In genomic region chr17:61420128-61420527, GRCh38 we compare ENCODE assay signal across 19 cellular contexts. TPM values are rescaled to one million over a fixed set of nuclear protein-coding genes. Genes with fewer than 3 reads are reported as not detected.
A peak's percentile ranks its signal among the peaks of the same experiment; 100 is the strongest.
DNase-seq lines count a peak whose midpoint lies in the region; ATAC-seq and TF ChIP-seq lines count a peak whose summit lies in the region.
"Had no signal": no experiment of that assay in that cellular context is flagged by ENCODE, and none has a peak within 500 bp of the region (broad histone marks: within the 10 kb centered on the region; RNA-seq: fewer than 3 reads in every experiment).

No MANE protein-coding gene starts in this region.

- H4K20me1 ChIP-seq in neural progenitor cell (ENCODE audit: low read depth), result no peaks in the 10 kb centered on the region
- H4K20me1 ChIP-seq: BLaER1 had no signal

- H3K27me3 ChIP-seq in neural progenitor cell (peaks cover 60% of the 10 kb centered on the region), vagina (no peaks in the 10 kb centered on the region)
- H3K27me3 ChIP-seq: BLaER1 had no signal

- no peak overlapping the region for H3K27ac ChIP-seq in neural progenitor cell
- H3K27ac ChIP-seq in vagina, result no peak overlapping the region
- H3K27ac ChIP-seq: BLaER1 had no signal

- H3K36me3 ChIP-seq in neural progenitor cell (no peaks in the 10 kb centered on the region), vagina (no peaks in the 10 kb centered on the region)
- H3K36me3 ChIP-seq: BLaER1 had no signal

- no peak overlapping the region for H3K4me3 Mint-ChIP-seq in stimulated activated naive CD8-positive, alpha-beta T cell treated with anti-CD3 and anti-CD28 coated beads, Interleukin-15, amount 100 ng/mL, for 72 hours
- H3K4me3 Mint-ChIP-seq in neural progenitor cell, result no peak overlapping the region
- H3K4me3 Mint-ChIP-seq: CD8-positive, alpha-beta memory T cell; H9 had no signal

- no peak overlapping the region for H3K4me3 ChIP-seq in neural progenitor cell
- no peak overlapping the region for H3K4me3 ChIP-seq in vagina
- H3K4me3 ChIP-seq: BLaER1, GM12878 had no signal

- H3F3A ChIP-seq in neural progenitor cell (ENCODE audit: low read depth), result no peaks in the 10 kb centered on the region

- H3K9ac ChIP-seq in neural progenitor cell, result no peak overlapping the region
- H3K9ac ChIP-seq: BLaER1 had no signal

- H2AFZ ChIP-seq in neural progenitor cell (replicated peaks), result peak overlapping the region; percentile 78

- H3K27me3 Mint-ChIP-seq in stimulated activated naive CD8-positive, alpha-beta T cell treated with anti-CD3 and anti-CD28 coated beads, Interleukin-15, amount 100 ng/mL, for 72 hours, result peaks cover 65% of the 10 kb centered on the region
- peaks cover 11% of the 10 kb centered on the region for H3K27me3 Mint-ChIP-seq in neural progenitor cell (ENCODE audit: insufficient read depth, low read depth)

- no peak for TF ChIP-seq CTCF in neural progenitor cell (IDR thresholded peaks at IDR 0.05)
- TF ChIP-seq CTCF in vagina (IDR thresholded peaks at IDR 0.05), result no peak

- H3K36me3 Mint-ChIP-seq in neural progenitor cell, result no peaks in the 10 kb centered on the region
- H3K36me3 Mint-ChIP-seq: CD8-positive, alpha-beta memory T cell had no signal

- no peaks in the 10 kb centered on the region for H3K9me3 ChIP-seq in neural progenitor cell (ENCODE audit: low read depth)
- no peaks in the 10 kb centered on the region for H3K9me3 ChIP-seq in vagina
- H3K9me3 ChIP-seq: BLaER1, Caco-2 had no signal

- no peak for TF ChIP-seq POLR2A in vagina (IDR thresholded peaks at IDR 0.05)

- intact Hi-C loops in vagina (cut with DNase I), result no loop called here

- no peaks in the 10 kb centered on the region for H3K79me2 ChIP-seq in neural progenitor cell (ENCODE audit: low read depth)

- H3K9me3 Mint-ChIP-seq in stimulated activated naive CD8-positive, alpha-beta T cell treated with anti-CD3 and anti-CD28 coated beads, Interleukin-15, amount 100 ng/mL, for 72 hours, result no peaks in the 10 kb centered on the region
- no peaks in the 10 kb centered on the region for H3K9me3 Mint-ChIP-seq in neural progenitor cell
- H3K9me3 Mint-ChIP-seq: H9 had no signal

- DNase-seq in stimulated activated naive CD8-positive, alpha-beta T cell treated with anti-CD3 and anti-CD28 coated beads, Interleukin-15, amount 100 ng/mL, for 72 hours, result no peak
- DNase-seq in stimulated activated naive CD8-positive, alpha-beta T cell treated with anti-CD3 and anti-CD28 coated beads, Interleukin-15, Interleukin-2, amounts not matched to agents 100 U/mL and 50 U/mL, for 24 hours, result no peak
- peak; percentile 6 for DNase-seq in iPS-NIHi7 (ENCODE audit: extremely low spot score)
- DNase-seq in neural progenitor cell (ENCODE audit: low spot score), result no peak
- peak; percentile 52 to 64 for DNase-seq in vagina (ENCODE audit: extremely low spot score in 2 of 2)
- DNase-seq in activated T-cell treated with anti-CD3 and anti-CD28 coated beads, Interleukin-2, amount 50 U/mL, for 48 hours, result no peak
- no peak for DNase-seq in NCI-H2081 treated with DMSO at 0.1 percent for 48 hours (lab: John Stamatoyannopoulos, UW)
- no peak for DNase-seq in inferior parietal cortex (ENCODE audit: extremely low spot score)
- DNase-seq: 8988T; AML-193; Caco-2; CD8-positive, alpha-beta memory T cell; DMS53; GOT3; H9 had no signal

- ATAC-seq in stimulated activated naive CD8-positive, alpha-beta T cell treated with anti-CD3 and anti-CD28 coated beads, Interleukin-15, amount 100 ng/mL, for 72 hours, result no peak
- no peak for ATAC-seq in stimulated activated naive CD8-positive, alpha-beta T cell treated with anti-CD3 and anti-CD28 coated beads, Interleukin-15, Interleukin-2, amounts not matched to agents 100 U/mL and 50 U/mL, for 24 hours
- ATAC-seq: GM12878 had no signal

- no peak overlapping the region for H3K4me2 ChIP-seq in neural progenitor cell
- H3K4me2 ChIP-seq: BLaER1 had no signal

- H3K27ac Mint-ChIP-seq in stimulated activated naive CD8-positive, alpha-beta T cell treated with anti-CD3 and anti-CD28 coated beads, Interleukin-15, amount 100 ng/mL, for 72 hours, result peak overlapping the region; percentile 13 to 50
- H3K27ac Mint-ChIP-seq in neural progenitor cell, result no peak overlapping the region
- H3K27ac Mint-ChIP-seq: CD8-positive, alpha-beta memory T cell; H9 had no signal

- peaks cover 3% of the 10 kb centered on the region for H3K4me1 ChIP-seq in neural progenitor cell
- H3K4me1 ChIP-seq in vagina, result peaks cover 16% of the 10 kb centered on the region

- peaks cover 10% of the 10 kb centered on the region for H3K4me1 Mint-ChIP-seq in stimulated activated naive CD8-positive, alpha-beta T cell treated with anti-CD3 and anti-CD28 coated beads, Interleukin-15, amount 100 ng/mL, for 72 hours
- peaks cover 2% of the 10 kb centered on the region for H3K4me1 Mint-ChIP-seq in neural progenitor cell

RNA-seq across cellular contexts. Expression of gene TBX2, which starts 20.5 kb away (rescaled TPM):
- not detected in 2 replicates for total RNA-seq in neural progenitor cell (ENCODE audit: low replicate concordance)
- total RNA-seq in vagina, result 9.8 TPM
- total RNA-seq: H9 had no signal

RNA-seq across cellular contexts. Expression of gene TBX4, which starts 32.1 kb away (rescaled TPM):
- total RNA-seq in neural progenitor cell (ENCODE audit: low replicate concordance) (not detected in 2 replicates), vagina (not detected)
- total RNA-seq: CD8-positive, alpha-beta memory T cell; Daoy; GM12878; H9; HT-29 had no signal

Comparison
In these comparisons a context has a peak if more than half of its experiments do, and no peak if none do; other contexts are left out.
1. DNase-seq: peak in iPS-NIHi7 (single experiment) and vagina (2 of 2); none in stimulated activated naive CD8-positive, alpha-beta T cell treated with anti-CD3 and anti-CD28 coated beads, Interleukin-15, amount 100 ng/mL, for 72 hours (0 of 2), stimulated activated naive CD8-positive, alpha-beta T cell treated with anti-CD3 and anti-CD28 coated beads, Interleukin-15, Interleukin-2, amounts not matched to agents 100 U/mL and 50 U/mL, for 24 hours (single experiment), neural progenitor cell (single experiment), activated T-cell treated with anti-CD3 and anti-CD28 coated beads, Interleukin-2, amount 50 U/mL, for 48 hours (0 of 2), NCI-H2081 treated with DMSO at 0.1 percent for 48 hours (single experiment) and inferior parietal cortex (single experiment).
2. RNA of gene TBX2, which starts 20.5 kb away (total RNA-seq): 9.8 TPM in vagina (single experiment); not detected in neural progenitor cell; every median in the first group is over 10 times any median in the second.